ENCODE assay signal across 24 cellular contexts in the genomic region with DNA sequence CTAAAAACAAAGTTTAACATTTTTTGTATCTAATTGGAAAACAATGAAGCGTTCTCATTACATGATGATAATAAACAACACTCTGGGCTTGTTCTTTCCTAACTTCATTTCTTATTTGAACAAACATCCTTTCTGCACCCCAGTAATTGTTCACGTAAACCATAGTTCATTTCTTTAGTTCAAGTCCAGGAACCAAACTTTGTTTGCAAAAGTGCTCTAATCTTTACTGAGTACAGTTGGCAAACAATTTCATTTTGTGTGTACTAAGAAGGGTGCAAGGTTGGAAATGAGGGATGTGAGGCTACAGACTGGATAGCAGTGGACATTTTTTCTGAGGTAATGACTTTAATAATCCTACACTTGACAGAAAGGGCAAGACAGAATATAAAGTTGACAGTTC.
A peak's percentile ranks its signal among the peaks of the same experiment; 100 is the strongest.
DNase-seq lines count a peak whose midpoint lies in the region; ATAC-seq, FAIRE-seq and TF ChIP-seq lines count a peak whose summit lies in the region.
"Had no signal": no experiment of that assay in that cellular context is flagged by ENCODE, and none has a peak within 500 bp of the region (broad histone marks: within the 10 kb centered on the region; RNA-seq: fewer than 3 reads in every experiment).

No MANE protein-coding gene starts in this region.

- ATAC-seq in HepG2 (peak; percentile 94), heart left ventricle (no peak)
- ATAC-seq: A549; CD8-positive, alpha-beta T cell; GM12878 had no signal

- no peak for TF ChIP-seq RAD21 in HepG2 (CRISPR knock-in tag; IDR thresholded peaks at IDR 0.05)

- H2AFZ ChIP-seq in HepG2 (ENCODE audit: low read length) = no peak overlapping the region

- intact Hi-C loops in HepG2 (cut with micrococcal nuclease; ENCODE audit: unreplicated experiment) = no loop called here
- intact Hi-C loops in heart left ventricle (cut with DNase I) = no loop called here

- H3K4me2 ChIP-seq in HepG2 (ENCODE audit: low read depth, low read length) = no peak overlapping the region
- H3K4me2 ChIP-seq: A549; BLaER1 treated with 17β-estradiol and CSF1 and Interleukin-3, amounts not matched to agents 10 nM and 100 nM had no signal

- WGBS in HepG2 (ENCODE audit: low lambda C conversion rate) = 2% methylated on average over 2 of the region's 2 CpGs
- WGBS in heart left ventricle, 4 donors = 83 to 90% (median 87%) methylated on average over 2 of the region's 2 CpGs

- H3K27me3 ChIP-seq in HepG2 (ENCODE audit: control insufficient read depth in 1 of 2, insufficient read depth in 2 of 2, low read length in 2 of 2) = no peaks in the 10 kb centered on the region
- H3K27me3 ChIP-seq in heart left ventricle = no peaks in the 10 kb centered on the region
- H3K27me3 ChIP-seq: BLaER1 treated with 17β-estradiol and CSF1 and Interleukin-3, amounts not matched to agents 10 nM and 100 nM had no signal

- no peak for TF ChIP-seq POLR2A in HepG2 (IDR thresholded peaks at IDR 0.05; ENCODE audit: insufficient read depth in 1 of 2, low read depth in 2 of 2, low read length in 2 of 2)
- no peak for TF ChIP-seq POLR2A in heart left ventricle (IDR thresholded peaks at IDR 0.05)

- FAIRE-seq in D721Med (lab: Jason Lieb, UNC) = peak; percentile 29
- peak; percentile 46 for FAIRE-seq in HepG2 (lab: Jason Lieb, UNC)
- FAIRE-seq: A549, GM12878, GM12892, GM18507 had no signal

- POLR2A ChIA-PET in HepG2 (lab: Yijun Ruan, JAX) = no interaction called here

- peaks cover 35% of the 10 kb centered on the region for H3K4me1 ChIP-seq in HepG2 (ENCODE audit: insufficient read depth, low read length)
- H3K4me1 ChIP-seq in heart left ventricle = no peaks in the 10 kb centered on the region
- H3K4me1 ChIP-seq: A549; BLaER1 treated with 17β-estradiol and CSF1 and Interleukin-3, amounts not matched to agents 10 nM and 100 nM; Caco-2 had no signal

- no peaks in the 10 kb centered on the region for H3K36me3 ChIP-seq in HepG2 (replicated peaks in 1 of 2; ENCODE audit: control insufficient read depth in 1 of 2, insufficient read depth in 2 of 2, low read length in 2 of 2)
- H3K36me3 ChIP-seq in heart left ventricle = no peaks in the 10 kb centered on the region
- H3K36me3 ChIP-seq: BLaER1 treated with 17β-estradiol and CSF1 and Interleukin-3, amounts not matched to agents 10 nM and 100 nM had no signal

- no peak overlapping the region for H3K27ac ChIP-seq in HepG2 (ENCODE audit: extremely low read length, insufficient read depth, low read length)
- no peak overlapping the region for H3K27ac ChIP-seq in heart left ventricle
- H3K27ac ChIP-seq: 22Rv1; A549; BLaER1 treated with 17β-estradiol and CSF1 and Interleukin-3, amounts not matched to agents 10 nM and 100 nM; C4-2B had no signal

- no peak overlapping the region for H3K4me3 ChIP-seq in fibroblast of villous mesenchyme (ENCODE audit: low read depth, low read length)
- no peak overlapping the region for H3K4me3 ChIP-seq in HepG2 (replicated peaks in 1 of 3; ENCODE audit: insufficient read depth in 1 of 3, low read depth in 2 of 3, low read length in 3 of 3)
- H3K4me3 ChIP-seq in heart left ventricle = no peak overlapping the region
- H3K4me3 ChIP-seq: A549; BLaER1 treated with 17β-estradiol and CSF1 and Interleukin-3, amounts not matched to agents 10 nM and 100 nM; GM12878 had no signal

- CTCF ChIA-PET in HepG2 (lab: Yijun Ruan, JAX; ENCODE audit: low intra/inter-chr PET ratio, low total read pairs) = no interaction called here

- no peak for DNase-seq in D721Med (ENCODE audit: insufficient read length, low spot score)
- DNase-seq in fibroblast of villous mesenchyme (ENCODE audit: low read depth) = peak; percentile 5
- DNase-seq in HepG2 (ENCODE audit: low spot score) = peak; percentile 56
- DNase-seq in heart left ventricle = no peak
- DNase-seq in globus pallidus (ENCODE audit: low spot score) = no peak
- DNase-seq: AML-193; Caco-2; Calu3; CD4-positive, alpha-beta T cell; CD8-positive, alpha-beta T cell; DMS 273 treated with DMSO at 0.1 percent for 48 hours; DMS153; DMS53; DMS79; DND-41; EL; GDM1 had no signal

- TF ChIP-seq CTCF in D721Med (IDR thresholded peaks at IDR 0.05; ENCODE audit: insufficient read depth, missing control alignments) (no peak), fibroblast of villous mesenchyme (IDR thresholded peaks at IDR 0.05; ENCODE audit: insufficient read depth, low read depth, low read length) (no peak), HepG2 (CRISPR knock-in tag; IDR thresholded peaks at IDR 0.05) (no peak), heart left ventricle (IDR thresholded peaks at IDR 0.05) (no peak)

- in situ Hi-C loops in HepG2 (cut with HindIII; ENCODE audit: extremely low pct_ligation_motif_present, low pct_unique_long_range_greater_than_20kb) = no loop called here

- peaks cover 26% of the 10 kb centered on the region for H3K9me3 ChIP-seq in HepG2 (ENCODE audit: low read length)
- peaks cover 0 to 18% (median 5%) of the 10 kb centered on the region in 12 donors for H3K9me3 ChIP-seq in heart left ventricle

- H3K79me2 ChIP-seq in HepG2 (ENCODE audit: insufficient read depth, low read length) = no peaks in the 10 kb centered on the region

- H4K20me1 ChIP-seq in HepG2 (ENCODE audit: insufficient read depth, low read length) = no peaks in the 10 kb centered on the region
- H4K20me1 ChIP-seq: BLaER1 treated with 17β-estradiol and CSF1 and Interleukin-3, amounts not matched to agents 10 nM and 100 nM had no signal

- BruUV-seq in HepG2 (replicated peaks; lab: Mats Ljungman, UMichigan) = no TSS peak

- H3K9ac ChIP-seq in HepG2 (ENCODE audit: insufficient read depth, low read depth, low read length) = no peak overlapping the region
- H3K9ac ChIP-seq: BLaER1 treated with 17β-estradiol and CSF1 and Interleukin-3, amounts not matched to agents 10 nM and 100 nM had no signal

- TF ChIP-seq EP300 in HepG2 (IDR thresholded peaks at IDR 0.05; ENCODE audit: low read depth in 2 of 2, low read length in 2 of 2) (peak in 1 of 2 experiments; percentile 57; a peak in 1 of 4 replicates), HepG2 (CRISPR knock-in tag; IDR thresholded peaks at IDR 0.05; ENCODE audit: borderline replicate concordance) (no peak)

TF ChIP-seq in HepG2, 621 proteins besides CTCF, POLR2A, EP300 and RAD21 (continues in another document):
- TF ChIP-seq ZNF205 (CRISPR knock-in tag; IDR thresholded peaks at IDR 0.05) (peak; percentile 37; the same call in 1 of the 2 replicates), ZNF224 (CRISPR knock-in tag; IDR thresholded peaks at IDR 0.05) (no peak), HDAC2 (CRISPR knock-in tag; IDR thresholded peaks at IDR 0.05) (peak; percentile 58; the same call in 1 of the 2 replicates), ZNF317 (CRISPR knock-in tag; IDR thresholded peaks at IDR 0.05) (peak; percentile 54; the same call in 1 of the 2 replicates), FOXA3 (CRISPR knock-in tag; IDR thresholded peaks at IDR 0.05) (peak; percentile 74), MED1 (CRISPR knock-in tag; IDR thresholded peaks at IDR 0.05) (peak; percentile 51; the same call in 1 of the 2 replicates), MTA1 (CRISPR knock-in tag; IDR thresholded peaks at IDR 0.05; ENCODE audit: borderline replicate concordance) (no peak), ZNF839 (CRISPR knock-in tag; IDR thresholded peaks at IDR 0.05; ENCODE audit: borderline replicate concordance) (no peak), ZKSCAN8 (CRISPR knock-in tag; IDR thresholded peaks at IDR 0.05; ENCODE audit: borderline replicate concordance) (no peak), ZNF264 (CRISPR knock-in tag; IDR thresholded peaks at IDR 0.05) (peak; percentile 76; the same call in 1 of the 2 replicates), ZNF678 (CRISPR knock-in tag; IDR thresholded peaks at IDR 0.05) (no peak)
- TF ChIP-seq, protein P1, sequence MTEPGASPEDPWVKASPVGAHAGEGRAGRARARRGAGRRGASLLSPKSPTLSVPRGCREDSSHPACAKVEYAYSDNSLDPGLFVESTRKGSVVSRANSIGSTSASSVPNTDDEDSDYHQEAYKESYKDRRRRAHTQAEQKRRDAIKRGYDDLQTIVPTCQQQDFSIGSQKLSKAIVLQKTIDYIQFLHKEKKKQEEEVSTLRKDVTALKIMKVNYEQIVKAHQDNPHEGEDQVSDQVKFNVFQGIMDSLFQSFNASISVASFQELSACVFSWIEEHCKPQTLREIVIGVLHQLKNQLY (CRISPR knock-in tag; IDR thresholded peaks at IDR 0.05) = 0 out of 2 replicates have a peak, but pooled peaks have one; percentile 19
- TF ChIP-seq, protein P2, sequence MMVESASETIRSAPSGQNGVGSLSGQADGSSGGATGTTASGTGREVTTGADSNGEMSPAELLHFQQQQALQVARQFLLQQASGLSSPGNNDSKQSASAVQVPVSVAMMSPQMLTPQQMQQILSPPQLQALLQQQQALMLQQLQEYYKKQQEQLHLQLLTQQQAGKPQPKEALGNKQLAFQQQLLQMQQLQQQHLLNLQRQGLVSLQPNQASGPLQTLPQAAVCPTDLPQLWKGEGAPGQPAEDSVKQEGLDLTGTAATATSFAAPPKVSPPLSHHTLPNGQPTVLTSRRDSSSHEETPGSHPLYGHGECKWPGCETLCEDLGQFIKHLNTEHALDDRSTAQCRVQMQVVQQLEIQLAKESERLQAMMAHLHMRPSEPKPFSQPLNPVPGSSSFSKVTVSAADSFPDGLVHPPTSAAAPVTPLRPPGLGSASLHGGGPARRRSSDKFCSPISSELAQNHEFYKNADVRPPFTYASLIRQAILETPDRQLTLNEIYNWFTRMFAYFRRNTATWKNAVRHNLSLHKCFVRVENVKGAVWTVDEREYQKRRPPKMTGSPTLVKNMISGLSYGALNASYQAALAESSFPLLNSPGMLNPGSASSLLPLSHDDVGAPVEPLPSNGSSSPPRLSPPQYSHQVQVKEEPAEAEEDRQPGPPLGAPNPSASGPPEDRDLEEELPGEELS (CRISPR knock-in tag; IDR thresholded peaks at IDR 0.05) = peak; percentile 84

Comparison
In these comparisons a context has a peak if more than half of its experiments do, and no peak if none do; other contexts are left out.
1. DNase-seq: peak in fibroblast of villous mesenchyme (single experiment) and HepG2 (single experiment); none in D721Med (single experiment), heart left ventricle (0 of 5) and globus pallidus (single experiment).